10 cellular contexts compared by ENCODE assay signal in the genomic region with DNA sequence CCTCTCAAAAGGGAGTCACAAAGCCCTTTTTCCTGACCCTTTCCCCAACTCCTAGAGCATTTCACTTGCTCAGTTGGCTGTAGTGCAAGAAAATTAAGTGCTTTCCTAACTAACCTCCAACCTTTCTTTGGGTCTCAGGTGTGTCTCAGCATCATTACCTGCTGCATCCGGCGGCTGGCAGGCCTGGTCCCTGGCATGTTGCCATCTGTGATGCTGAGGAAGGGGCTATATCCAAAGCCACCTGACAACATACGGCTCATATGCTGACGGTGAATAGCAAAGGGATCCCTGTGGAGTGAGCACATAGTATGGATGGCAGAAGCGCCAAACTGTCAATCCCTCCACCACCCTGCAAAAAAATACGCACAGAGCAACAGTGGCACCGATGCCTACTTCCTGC. TPM values are rescaled to one million over a fixed set of nuclear protein-coding genes. Genes with fewer than 3 reads are reported as not detected.
DNase-seq lines count a peak whose midpoint lies in the region; ATAC-seq and TF ChIP-seq lines count a peak whose summit lies in the region.
"Had no signal": no experiment of that assay in that cellular context is flagged by ENCODE, and none has a peak within 500 bp of the region (broad histone marks: within the 10 kb centered on the region; RNA-seq: fewer than 3 reads in every experiment).

No MANE protein-coding gene starts in this region.

- TF ChIP-seq CTCF in left lung (IDR thresholded peaks at IDR 0.05) (no peak), tibial artery (IDR thresholded peaks at IDR 0.05) (no peak)

- H3K27ac ChIP-seq in left lung (no peak overlapping the region), tibial artery (peak overlapping the region; percentile 98)

- no peaks in the 10 kb centered on the region for H3K9me3 Mint-ChIP-seq in activated T-cell treated with anti-CD3 and anti-CD28 coated beads, Interleukin-2, amount 50 U/mL, for 4 hours

- H3K4me3 ChIP-seq in adipocyte (ENCODE audit: low read length) (peak overlapping the region; percentile 89), left lung (peak overlapping the region; percentile 94 to 98), tibial artery (peak overlapping the region; percentile 83 to 98)

- H3K36me3 ChIP-seq in adipocyte (ENCODE audit: control insufficient read depth, insufficient read depth, low read length, severe bottlenecking) (peaks cover 51% of the 10 kb centered on the region), left lung (peaks cover 9 to 52% of the 10 kb centered on the region in 2 donors), tibial artery (peaks cover 46 to 53% (median 47%) of the 10 kb centered on the region in 3 donors)

- no peak for ATAC-seq in activated T-cell treated with anti-CD3 and anti-CD28 coated beads, Interleukin-2, amount 50 U/mL, for 4 hours
- ATAC-seq in left lung: no peak

- intact Hi-C loops in left lung (cut with DNase I): no loop called here
- intact Hi-C loops in tibial artery (cut with DNase I; ENCODE audit: low total_unique reads): loop anchor here (2.0 to 5.0 kb wide), 3 partner anchors 15 to 76 kb away; a partner anchor contains a TSS

- peaks cover 25% of the 10 kb centered on the region for H3K36me3 Mint-ChIP-seq in activated T-cell treated with anti-CD3 and anti-CD28 coated beads, Interleukin-2, amount 50 U/mL, for 4 hours (ENCODE audit: insufficient read depth)

- no peaks in the 10 kb centered on the region for H3K27me3 Mint-ChIP-seq in activated T-cell treated with anti-CD3 and anti-CD28 coated beads, Interleukin-2, amount 50 U/mL, for 4 hours (ENCODE audit: low read depth)

- H3K4me1 ChIP-seq in adipocyte (ENCODE audit: control insufficient read depth, insufficient read depth, low read length) (peaks cover 27% of the 10 kb centered on the region), left lung (peaks cover 10 to 36% of the 10 kb centered on the region in 2 donors), tibial artery (peaks cover 0 to 19% (median 13%) of the 10 kb centered on the region in 4 donors)

- DNase-seq in activated T-cell treated with anti-CD3 and anti-CD28 coated beads, Interleukin-2, amount 50 U/mL, for 4 hours: no peak
- DNase-seq in activated T-cell treated with anti-CD3 and anti-CD28 coated beads for 4 hours (no peak), adipocyte (ENCODE audit: low read depth) (no peak), left lung (no peak), tibial artery (no peak), kidney tubule cell (ENCODE audit: low spot score) (no peak), superior temporal gyrus (ENCODE audit: extremely low spot score) (no peak)
- DNase-seq in activated CD4-positive, alpha-beta T cell treated with anti-CD3 and anti-CD28 coated beads for 1 hour: no peak
- DNase-seq: activated gamma-delta T cell treated with Interleukin-2 at 50 U/mL for 16 hours; stimulated activated CD4-positive, alpha-beta T cell treated with anti-CD3 and anti-CD28 coated beads, Interleukin-4, amount 100 ng/mL, for 4 hours had no signal

- peak overlapping the region; percentile 98 for H3K9ac ChIP-seq in adipocyte (ENCODE audit: low read length)

- H3K9me3 ChIP-seq in adipocyte (ENCODE audit: control insufficient read depth, low read length) (no peaks in the 10 kb centered on the region), left lung (no peaks in the 10 kb centered on the region), tibial artery (no peaks in the 10 kb centered on the region)

- H3K4me3 Mint-ChIP-seq in activated T-cell treated with anti-CD3 and anti-CD28 coated beads, Interleukin-2, amount 50 U/mL, for 4 hours: peak overlapping the region; percentile 92

- H3K4me1 Mint-ChIP-seq in activated T-cell treated with anti-CD3 and anti-CD28 coated beads, Interleukin-2, amount 50 U/mL, for 4 hours (ENCODE audit: low read depth): peaks cover 16% of the 10 kb centered on the region

- H3K27me3 ChIP-seq in adipocyte (replicated peaks; ENCODE audit: control insufficient read depth, insufficient read depth, low read length) (no peaks in the 10 kb centered on the region), left lung (no peaks in the 10 kb centered on the region), tibial artery (no peaks in the 10 kb centered on the region)

RNA-seq across cellular contexts. Expression of a gene that starts 1.2 kb away (rescaled TPM):
- 100 to 1,000 TPM; 185 to 199 (median 189) TPM for total RNA-seq in activated T-cell treated with anti-CD3 and anti-CD28 coated beads, Interleukin-2, amount 50 U/mL, for 4 hours
- total RNA-seq in left lung: 100 to 1,000 TPM; 142 to 148 TPM

RNA-seq across cellular contexts. Expression of a gene that starts 14.4 kb away (rescaled TPM):
- 10 to 100 TPM; 26.3 to 32.6 (median 29.4) TPM for total RNA-seq in activated T-cell treated with anti-CD3 and anti-CD28 coated beads, Interleukin-2, amount 50 U/mL, for 4 hours
- 100 to 1,000 TPM; 276 to 322 TPM for total RNA-seq in left lung

RNA-seq across cellular contexts. Expression of a gene that starts 20.6 kb away (rescaled TPM):
- total RNA-seq in activated T-cell treated with anti-CD3 and anti-CD28 coated beads, Interleukin-2, amount 50 U/mL, for 4 hours: 100 to 1,000 TPM in 1 of 3 donors, 10 to 100 TPM in 2; 71.1 to 125 (median 86.4) TPM
- 1 to 10 TPM in 1 of 2 donors, under 1 TPM in 1; 0.79 to 2.4 TPM for total RNA-seq in left lung

RNA-seq across cellular contexts. Expression of a gene that starts 27.9 kb away (rescaled TPM):
- 10 to 100 TPM; 46.5 to 54.4 (median 48.1) TPM for total RNA-seq in activated T-cell treated with anti-CD3 and anti-CD28 coated beads, Interleukin-2, amount 50 U/mL, for 4 hours
- 10 to 100 TPM; 66.0 to 67.5 TPM for total RNA-seq in left lung

RNA-seq across cellular contexts. Expression of a gene that starts 37.6 kb away (rescaled TPM):
- total RNA-seq in activated T-cell treated with anti-CD3 and anti-CD28 coated beads, Interleukin-2, amount 50 U/mL, for 4 hours: 10 to 100 TPM; 42.0 to 76.9 (median 51.4) TPM
- total RNA-seq in left lung: 10 to 100 TPM; 64.5 to 96.2 TPM

Comparison
In these comparisons a context has a peak if more than half of its experiments do, and no peak if none do; other contexts are left out.
1. H3K27ac ChIP-seq: peak in tibial artery (2 of 2); none in left lung (0 of 2).
2. RNA of a gene that starts 14.4 kb away (total RNA-seq): 276 to 322 TPM in left lung; 26.3 to 32.6 TPM in activated T-cell treated with anti-CD3 and anti-CD28 coated beads, Interleukin-2, amount 50 U/mL, for 4 hours; every median in the first group is over 4 times any median in the second.
3. RNA of a gene that starts 20.6 kb away (total RNA-seq): 71.1 to 125 TPM in activated T-cell treated with anti-CD3 and anti-CD28 coated beads, Interleukin-2, amount 50 U/mL, for 4 hours; 0.79 to 2.4 TPM in left lung; every median in the first group is over 10 times any median in the second.
4. Peak in every context shown above with its lines, with median percentiles within 50 percentile points of each other: H3K4me3 ChIP-seq.